Comparison of ENCODE assay signal across 1 cellular context in genomic region chr7:155069992-155070827, GRCh38.
TF ChIP-seq lines count a peak whose summit lies in the region.

Gene HTR5A (plus strand): TSS chr7:155070324. CDS start chr7:155070900, 576 bp downstream.

TF ChIP-seq in HepG2, 621 proteins besides CTCF, POLR2A, EP300 and RAD21 (continued from another document and continues in another):
- peak; percentile 100 for TF ChIP-seq ZNF318 (CRISPR knock-in tag; IDR thresholded peaks at IDR 0.05)
- no peak for TF ChIP-seq MBD4 (IDR thresholded peaks at IDR 0.05; ENCODE audit: borderline replicate concordance, low read length)
- no peak for TF ChIP-seq IKZF1 (IDR thresholded peaks at IDR 0.05)
- TF ChIP-seq ZNF160 (CRISPR knock-in tag; IDR thresholded peaks at IDR 0.05) = peak; percentile 99
- TF ChIP-seq ZNF354B (CRISPR knock-in tag; IDR thresholded peaks at IDR 0.05) = peak; percentile 100
- no peak for TF ChIP-seq ATF7 (IDR thresholded peaks at IDR 0.05)
- peak; percentile 97 for TF ChIP-seq ATF7 (CRISPR knock-in tag; IDR thresholded peaks at IDR 0.05)
- TF ChIP-seq FOXO4 (CRISPR knock-in tag; conservative IDR thresholded peaks at IDR 0.05) = peak; percentile 100
- TF ChIP-seq MAFF (IDR thresholded peaks at IDR 0.05; ENCODE audit: low read depth, low read length) = no peak
- TF ChIP-seq EZH2 (conservative IDR thresholded peaks at IDR 0.05; ENCODE audit: low read depth, low read length) = no peak
- TF ChIP-seq AHDC1 (CRISPR knock-in tag; IDR thresholded peaks at IDR 0.05; ENCODE audit: borderline replicate concordance) = peak; percentile 99
- peak; percentile 100 for TF ChIP-seq ZFP41 (CRISPR knock-in tag; IDR thresholded peaks at IDR 0.05; ENCODE audit: borderline replicate concordance)
- TF ChIP-seq HDAC6 (IDR thresholded peaks at IDR 0.05; ENCODE audit: low read depth, low read length) = no peak
- TF ChIP-seq ETS1 (CRISPR knock-in tag; IDR thresholded peaks at IDR 0.05) = peak; percentile 100
- TF ChIP-seq ZNF280B (CRISPR knock-in tag; IDR thresholded peaks at IDR 0.05; ENCODE audit: borderline replicate concordance) = peak; percentile 100
- TF ChIP-seq MED8 (CRISPR knock-in tag; IDR thresholded peaks at IDR 0.05; ENCODE audit: insufficient replicate concordance) = peak; percentile 86
- TF ChIP-seq ZHX2 (IDR thresholded peaks at IDR 0.05; ENCODE audit: low read depth) = 0 out of 2 replicates have a peak, but pooled peaks have one; percentile 20
- peak; percentile 100 for TF ChIP-seq ZHX2 (CRISPR knock-in tag; IDR thresholded peaks at IDR 0.05; ENCODE audit: borderline replicate concordance)
- TF ChIP-seq ZNF329 (CRISPR knock-in tag; IDR thresholded peaks at IDR 0.05; ENCODE audit: low read depth) = peak; percentile 98
- peak; percentile 100 for TF ChIP-seq FOXO1 (CRISPR knock-in tag; IDR thresholded peaks at IDR 0.05)
- peak; percentile 100 for TF ChIP-seq ZBTB20 (CRISPR knock-in tag; IDR thresholded peaks at IDR 0.05; ENCODE audit: borderline replicate concordance, low read depth)
- TF ChIP-seq ZNF101 (CRISPR knock-in tag; IDR thresholded peaks at IDR 0.05; ENCODE audit: borderline replicate concordance, low read depth) = peak; percentile 100
- peak; percentile 99 for TF ChIP-seq MTF1 (CRISPR knock-in tag; IDR thresholded peaks at IDR 0.05)
- TF ChIP-seq MNT (IDR thresholded peaks at IDR 0.05) = peak; percentile 85
